In the genomic region with DNA sequence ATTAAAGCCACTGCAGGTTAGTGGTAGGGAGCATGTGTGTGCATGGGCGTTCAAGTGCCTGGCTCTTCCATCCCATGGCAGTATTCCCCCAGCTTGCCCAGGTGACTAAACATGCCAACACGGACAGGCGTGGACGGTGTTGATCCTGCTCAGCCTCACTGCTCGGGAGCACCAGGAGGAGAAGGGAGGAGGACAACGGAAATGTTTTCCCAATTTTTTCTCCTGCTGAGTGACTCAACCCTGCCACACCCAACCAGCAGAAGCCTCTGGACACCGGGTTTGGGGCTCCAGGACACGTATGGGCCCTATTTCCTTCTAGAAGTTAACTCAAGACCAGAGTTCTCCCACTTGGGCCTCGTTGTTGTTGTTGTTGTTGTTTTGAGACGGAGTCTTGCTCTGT, we compare ENCODE assay signal across 23 cellular contexts.
"Had no signal": no experiment of that assay in that cellular context is flagged by ENCODE, and none has a peak within 500 bp of the region (broad histone marks: within the 10 kb centered on the region; RNA-seq: fewer than 3 reads in every experiment).

No MANE protein-coding gene starts in this region.

- H3K4me2 ChIP-seq: neural progenitor cell had no signal

- H3K9ac ChIP-seq: neural progenitor cell had no signal

- H3K9me3 ChIP-seq: lower lobe of right lung, spleen, thoracic aorta, upper lobe of left lung had no signal

- H3K4me1 ChIP-seq: lower lobe of right lung, neural progenitor cell, spleen, upper lobe of left lung had no signal

- ATAC-seq: left colon; lower lobe of right lung; naive thymus-derived CD8-positive, alpha-beta T cell; SK-N-SH treated with all-trans-retinoic acid at 6 μM for 48 hours; T-cell had no signal

- H2AFZ ChIP-seq: neural progenitor cell had no signal

- H3K27ac ChIP-seq: lower lobe of right lung, neural progenitor cell, spleen, thoracic aorta, upper lobe of left lung, WERI-Rb-1 had no signal

- H3K27ac Mint-ChIP-seq: activated naive CD4-positive, alpha-beta T cell treated with anti-CD3 and anti-CD28 coated beads, Interleukin-2, amount 10 ng/mL, durations not matched to agents 7 days and 5 days; dendritic cell treated with granulocyte-macrophage colony-stimulating factor and Interleukin-4, amounts not matched to agents 40 ng/mL and 50 ng/mL, for 4 days; mesothelial cell of epicardium; naive thymus-derived CD8-positive, alpha-beta T cell; neural progenitor cell; progenitor cell of endocrine pancreas; T-cell; T-helper 2 cell treated with Interferon-gamma antibody and Interleukin-4, amounts not matched to agents 5 μg/mL and 100 μg/mL, for 36 hours had no signal

- H3K4me3 Mint-ChIP-seq: activated naive CD4-positive, alpha-beta T cell treated with anti-CD3 and anti-CD28 coated beads, Interleukin-2, amount 10 ng/mL, durations not matched to agents 7 days and 5 days; dendritic cell treated with granulocyte-macrophage colony-stimulating factor and Interleukin-4, amounts not matched to agents 40 ng/mL and 50 ng/mL, for 4 days; mesothelial cell of epicardium; naive thymus-derived CD8-positive, alpha-beta T cell; neural progenitor cell; T-cell; T-helper 2 cell treated with Interferon-gamma antibody and Interleukin-4, amounts not matched to agents 5 μg/mL and 100 μg/mL, for 36 hours had no signal

- H3K4me1 Mint-ChIP-seq: activated naive CD4-positive, alpha-beta T cell treated with anti-CD3 and anti-CD28 coated beads, Interleukin-2, amount 10 ng/mL, durations not matched to agents 7 days and 5 days; naive thymus-derived CD8-positive, alpha-beta T cell; T-cell had no signal

- H3K4me3 ChIP-seq: lower lobe of right lung, neural progenitor cell, spleen, thoracic aorta, upper lobe of left lung had no signal

- H3K27me3 ChIP-seq: neural progenitor cell, upper lobe of left lung had no signal

- DNase-seq: activated CD4-positive, CD25-positive, alpha-beta regulatory T cell treated with anti-CD3 and anti-CD28 coated beads, Interleukin-2, amount 50 U/mL, for 72 hours; activated naive CD4-positive, alpha-beta T cell treated with anti-CD3 and anti-CD28 coated beads, Interleukin-2, amount 10 ng/mL, durations not matched to agents 7 days and 5 days; activated T-cell treated with anti-CD3 and anti-CD28 coated beads, Interleukin-2, amount 50 U/mL, for 48 hours; cerebellar nuclear complex; effector CD8-positive, alpha-beta T cell; hippocampal formation; left colon; lower lobe of right lung; naive thymus-derived CD8-positive, alpha-beta T cell; retina; spleen; stimulated activated CD4-positive, alpha-beta T cell treated with anti-CD3 and anti-CD28 coated beads, Interleukin-4, amount 100 ng/mL, for 1 hour; stimulated activated naive CD4-positive, alpha-beta T cell; T-cell; WERI-Rb-1 had no signal

- H3K9me3 Mint-ChIP-seq: activated naive CD4-positive, alpha-beta T cell treated with anti-CD3 and anti-CD28 coated beads, Interleukin-2, amount 10 ng/mL, durations not matched to agents 7 days and 5 days; dendritic cell treated with granulocyte-macrophage colony-stimulating factor and Interleukin-4, amounts not matched to agents 40 ng/mL and 50 ng/mL, for 4 days; mesothelial cell of epicardium; neural progenitor cell; T-helper 2 cell treated with Interferon-gamma antibody and Interleukin-4, amounts not matched to agents 5 μg/mL and 100 μg/mL, for 36 hours had no signal

- H3K36me3 Mint-ChIP-seq: activated naive CD4-positive, alpha-beta T cell treated with anti-CD3 and anti-CD28 coated beads, Interleukin-2, amount 10 ng/mL, durations not matched to agents 7 days and 5 days; mesothelial cell of epicardium; naive thymus-derived CD8-positive, alpha-beta T cell; neural progenitor cell; T-cell had no signal

- H3K36me3 ChIP-seq: lower lobe of right lung, neural progenitor cell, spleen, thoracic aorta, upper lobe of left lung, WERI-Rb-1 had no signal

- H3K27me3 Mint-ChIP-seq: activated naive CD4-positive, alpha-beta T cell treated with anti-CD3 and anti-CD28 coated beads, Interleukin-2, amount 10 ng/mL, durations not matched to agents 7 days and 5 days; dendritic cell treated with granulocyte-macrophage colony-stimulating factor and Interleukin-4, amounts not matched to agents 40 ng/mL and 50 ng/mL, for 4 days had no signal
